20 cellular contexts compared by ENCODE assay signal in genomic region chr15:51547656-51548055, GRCh38.
DNase-seq lines count a peak whose midpoint lies in the region; ATAC-seq, FAIRE-seq and TF ChIP-seq lines count a peak whose summit lies in the region.
"Had no signal": no experiment of that assay in that cellular context is flagged by ENCODE, and none has a peak within 500 bp of the region (broad histone marks: within the 10 kb centered on the region; RNA-seq: fewer than 3 reads in every experiment).

No MANE protein-coding gene starts in this region.

- BruUV-seq in HepG2 (replicated peaks; lab: Mats Ljungman, UMichigan) (no TSS peak), IMR-90 (replicated peaks; lab: Mats Ljungman, UMichigan) (no TSS peak)

- H3K4me1 ChIP-seq in HepG2 (ENCODE audit: insufficient read depth, low read length) = no peaks in the 10 kb centered on the region
- no peaks in the 10 kb centered on the region for H3K4me1 ChIP-seq in right lobe of liver
- H3K4me1 ChIP-seq in IMR-90 (ENCODE audit: control insufficient read depth, insufficient read depth, low read length) = no peaks in the 10 kb centered on the region
- H3K4me1 ChIP-seq: Caco-2 had no signal

- no peak for DNase-seq in HepG2 (ENCODE audit: low spot score)
- no peak for DNase-seq in right lobe of liver
- no peak for DNase-seq in IMR-90
- no peak for DNase-seq in activated CD4-positive, alpha-beta T cell treated with anti-CD3 and anti-CD28 coated beads, Interleukin-2, amount 10 ng/mL, durations not matched to agents 7 days and 5 days
- DNase-seq in posterior cingulate gyrus = no peak
- DNase-seq: 8988T; AML-193; Caco-2; Calu3; CD4-positive, alpha-beta T cell; CD8-positive, alpha-beta T cell; DMS79 treated with DMSO at 0.1 percent for 48 hours; GF-D8 had no signal

- H3K27me3 Mint-ChIP-seq in activated CD4-positive, alpha-beta T cell treated with anti-CD3 and anti-CD28 coated beads, Interleukin-2, amount 10 ng/mL, durations not matched to agents 7 days and 5 days = no peaks in the 10 kb centered on the region
- H3K27me3 Mint-ChIP-seq: B cell; CD4-positive, alpha-beta T cell had no signal

- H4K8ac ChIP-seq in IMR-90 (ENCODE audit: low read depth in 2 of 2, low read length in 2 of 2) = no peak overlapping the region

- TF ChIP-seq CTCF in HepG2 (CRISPR knock-in tag; IDR thresholded peaks at IDR 0.05) (no peak), right lobe of liver (IDR thresholded peaks at IDR 0.05) (no peak), IMR-90 (conservative IDR thresholded peaks at IDR 0.05; ENCODE audit: low read depth, low read length) (no peak)

- no peak overlapping the region for H2BK20ac ChIP-seq in IMR-90 (ENCODE audit: low read depth, low read length)

- no peak overlapping the region for H3K4me3 Mint-ChIP-seq in activated CD4-positive, alpha-beta T cell treated with anti-CD3 and anti-CD28 coated beads, Interleukin-2, amount 10 ng/mL, durations not matched to agents 7 days and 5 days
- H3K4me3 Mint-ChIP-seq: B cell; CD4-positive, alpha-beta T cell; CD8-positive, alpha-beta T cell had no signal

- no peak overlapping the region for H3K27ac ChIP-seq in HepG2 (ENCODE audit: extremely low read length, insufficient read depth, low read length)
- no peak overlapping the region for H3K27ac ChIP-seq in right lobe of liver
- no peak overlapping the region for H3K27ac ChIP-seq in IMR-90 (ENCODE audit: insufficient read depth, low read length)
- H3K27ac ChIP-seq: BLaER1 treated with 17β-estradiol and CSF1 and Interleukin-3, amounts not matched to agents 10 nM and 100 nM; C4-2B had no signal

- H4K20me1 ChIP-seq in HepG2 (ENCODE audit: insufficient read depth, low read length) (no peaks in the 10 kb centered on the region), IMR-90 (ENCODE audit: insufficient read depth, low read length) (no peaks in the 10 kb centered on the region)

- no peak overlapping the region for H3K56ac ChIP-seq in IMR-90 (ENCODE audit: extremely low read depth, insufficient read depth, low read length)

- no peak overlapping the region for H3K14ac ChIP-seq in IMR-90 (replicated peaks; ENCODE audit: low read depth, low read length)

- no peak for ATAC-seq in HepG2
- ATAC-seq in right lobe of liver = no peak
- ATAC-seq in IMR-90 (ENCODE audit: low read depth) = no peak
- ATAC-seq: CD8-positive, alpha-beta T cell had no signal

- H3K9me3 ChIP-seq in HepG2 (ENCODE audit: low read length) (no peaks in the 10 kb centered on the region), right lobe of liver (no peaks in the 10 kb centered on the region), IMR-90 (ENCODE audit: control insufficient read depth, insufficient read depth, low read length) (no peaks in the 10 kb centered on the region)
- H3K9me3 ChIP-seq: BLaER1 treated with 17β-estradiol and CSF1 and Interleukin-3, amounts not matched to agents 10 nM and 100 nM; Caco-2 had no signal

- no peaks in the 10 kb centered on the region for H3K79me2 ChIP-seq in HepG2 (ENCODE audit: insufficient read depth, low read length)

- H3K4me1 Mint-ChIP-seq in activated CD4-positive, alpha-beta T cell treated with anti-CD3 and anti-CD28 coated beads, Interleukin-2, amount 10 ng/mL, durations not matched to agents 7 days and 5 days = no peaks in the 10 kb centered on the region
- H3K4me1 Mint-ChIP-seq: B cell had no signal

- dilution Hi-C loops in IMR-90 (cut with HindIII; ENCODE audit: low sequenced_read_pairs, unreplicated experiment) = no loop called here

- no peaks in the 10 kb centered on the region for H3K9me1 ChIP-seq in IMR-90 (ENCODE audit: insufficient read depth, low read length)

- TF ChIP-seq POLR2A in HepG2 (IDR thresholded peaks at IDR 0.05; ENCODE audit: insufficient read depth in 1 of 2, low read depth in 2 of 2, low read length in 2 of 2) = no peak
- TF ChIP-seq POLR2A in right lobe of liver (IDR thresholded peaks at IDR 0.05) = no peak
- TF ChIP-seq POLR2A in IMR-90 (IDR thresholded peaks at IDR 0.05; ENCODE audit: low read depth, low read length) = no peak

- H3K4ac ChIP-seq in IMR-90 (ENCODE audit: low read depth, low read length) = no peak overlapping the region

- CTCF ChIA-PET in HepG2 (lab: Yijun Ruan, JAX; ENCODE audit: low intra/inter-chr PET ratio, low total read pairs) (no interaction called here), IMR-90 (lab: Yijun Ruan, JAX) (interaction anchor here (1.7 kb wide), 1 partner anchor 11 kb away, joined by 13 read pairs; no protein-coding TSS in a partner anchor)
- CTCF ChIA-PET in activated CD4-positive, alpha-beta T cell treated with anti-CD3 and anti-CD28 coated beads, Interleukin-2, amount 10 ng/mL, durations not matched to agents 7 days and 5 days (lab: Charles Lee) = no interaction called here

- H3K27me3 ChIP-seq in HepG2 (ENCODE audit: control insufficient read depth in 1 of 2, insufficient read depth in 2 of 2, low read length in 2 of 2) (no peaks in the 10 kb centered on the region), right lobe of liver (no peaks in the 10 kb centered on the region), IMR-90 (ENCODE audit: control insufficient read depth, insufficient read depth, low read length) (no peaks in the 10 kb centered on the region)
- H3K27me3 ChIP-seq: BLaER1 treated with 17β-estradiol and CSF1 and Interleukin-3, amounts not matched to agents 10 nM and 100 nM had no signal

- H3K4me3 ChIP-seq in HepG2 (replicated peaks in 1 of 3; ENCODE audit: insufficient read depth in 1 of 3, low read depth in 2 of 3, low read length in 3 of 3) = no peak overlapping the region
- no peak overlapping the region for H3K4me3 ChIP-seq in right lobe of liver
- H3K4me3 ChIP-seq in IMR-90 (ENCODE audit: insufficient read depth, low read depth, low read length) = no peak overlapping the region
- H3K4me3 ChIP-seq: BLaER1 treated with 17β-estradiol and CSF1 and Interleukin-3, amounts not matched to agents 10 nM and 100 nM had no signal

- no peak overlapping the region for H2AFZ ChIP-seq in HepG2 (ENCODE audit: low read length)
- H2AFZ ChIP-seq in IMR-90 (replicated peaks; ENCODE audit: low read length, poor library complexity) = no peak overlapping the region

- H3K23ac ChIP-seq in IMR-90 (ENCODE audit: low read depth, low read length) = no peak overlapping the region

- H3K4me2 ChIP-seq in HepG2 (ENCODE audit: low read depth, low read length) (no peak overlapping the region), IMR-90 (ENCODE audit: low read depth, low read length) (no peak overlapping the region)
- H3K4me2 ChIP-seq: BLaER1 treated with 17β-estradiol and CSF1 and Interleukin-3, amounts not matched to agents 10 nM and 100 nM had no signal

- no peak overlapping the region for H3K18ac ChIP-seq in IMR-90 (ENCODE audit: low read depth, low read length)

- POLR2A ChIA-PET in HepG2 (lab: Yijun Ruan, JAX) = no interaction called here
- POLR2A ChIA-PET in IMR-90 (lab: Charles Lee; ENCODE audit: unreplicated experiment) = no interaction called here
- POLR2A ChIA-PET in activated CD4-positive, alpha-beta T cell treated with anti-CD3 and anti-CD28 coated beads, Interleukin-2, amount 10 ng/mL, durations not matched to agents 7 days and 5 days (lab: Charles Lee) = no interaction called here

- TF ChIP-seq EP300 in HepG2 (IDR thresholded peaks at IDR 0.05; ENCODE audit: low read depth in 2 of 2, low read length in 2 of 2) = no peak
- TF ChIP-seq EP300 in HepG2 (CRISPR knock-in tag; IDR thresholded peaks at IDR 0.05; ENCODE audit: borderline replicate concordance) = no peak

- no peak overlapping the region for H3K27ac Mint-ChIP-seq in activated CD4-positive, alpha-beta T cell treated with anti-CD3 and anti-CD28 coated beads, Interleukin-2, amount 10 ng/mL, durations not matched to agents 7 days and 5 days
- H3K27ac Mint-ChIP-seq: B cell; CD4-positive, alpha-beta T cell; CD8-positive, alpha-beta T cell had no signal

- no peak overlapping the region for H2BK5ac ChIP-seq in IMR-90 (ENCODE audit: low read depth, low read length, poor library complexity, severe bottlenecking)

- H3K36me3 ChIP-seq in HepG2 (replicated peaks in 1 of 2; ENCODE audit: control insufficient read depth in 1 of 2, insufficient read depth in 2 of 2, low read length in 2 of 2) (no peaks in the 10 kb centered on the region), right lobe of liver (no peaks in the 10 kb centered on the region), IMR-90 (ENCODE audit: control insufficient read depth, insufficient read depth, low read length) (no peaks in the 10 kb centered on the region)

- FAIRE-seq in HepG2 (lab: Jason Lieb, UNC) = no peak
- FAIRE-seq: A204.1, D721Med, GM12891, GM19239 had no signal

- no peak overlapping the region for H2BK15ac ChIP-seq in IMR-90 (ENCODE audit: low read depth, low read length)

- no peak overlapping the region for H3K9ac ChIP-seq in HepG2 (ENCODE audit: insufficient read depth, low read depth, low read length)
- no peak overlapping the region for H3K9ac ChIP-seq in IMR-90 (ENCODE audit: low read depth, low read length)
- H3K9ac ChIP-seq: BLaER1 treated with 17β-estradiol and CSF1 and Interleukin-3, amounts not matched to agents 10 nM and 100 nM had no signal

- no peaks in the 10 kb centered on the region for H3K79me1 ChIP-seq in IMR-90 (ENCODE audit: low read depth in 1 of 2, low read length in 2 of 2)

- in situ Hi-C loops in HepG2 (cut with HindIII; ENCODE audit: extremely low pct_ligation_motif_present, low pct_unique_long_range_greater_than_20kb) = no loop called here
- in situ Hi-C loops in IMR-90 (cut with MboI; ENCODE audit: low sequenced_read_pairs) = no loop called here

- no peak overlapping the region for H4K91ac ChIP-seq in IMR-90 (ENCODE audit: insufficient read depth, low read depth, low read length)

- intact Hi-C loops in HepG2 (cut with micrococcal nuclease; ENCODE audit: unreplicated experiment) (no loop called here), right lobe of liver (cut with DNase I) (no loop called here), IMR-90 (cut with micrococcal nuclease) (no loop called here), posterior cingulate gyrus (cut with DNase I) (no loop called here)

- H2AK9ac ChIP-seq in IMR-90 (replicated peaks; ENCODE audit: low read depth, low read length, poor library complexity) = no peak overlapping the region

- no peaks in the 10 kb centered on the region for H3K36me3 Mint-ChIP-seq in activated CD4-positive, alpha-beta T cell treated with anti-CD3 and anti-CD28 coated beads, Interleukin-2, amount 10 ng/mL, durations not matched to agents 7 days and 5 days (ENCODE audit: low read depth)
- H3K36me3 Mint-ChIP-seq: CD8-positive, alpha-beta T cell had no signal

- H3K9me3 Mint-ChIP-seq in activated CD4-positive, alpha-beta T cell treated with anti-CD3 and anti-CD28 coated beads, Interleukin-2, amount 10 ng/mL, durations not matched to agents 7 days and 5 days = no peaks in the 10 kb centered on the region
- H3K9me3 Mint-ChIP-seq: CD4-positive, alpha-beta T cell; CD8-positive, alpha-beta T cell had no signal

- no peak for TF ChIP-seq RAD21 in HepG2 (CRISPR knock-in tag; IDR thresholded peaks at IDR 0.05)
- no peak for TF ChIP-seq RAD21 in IMR-90 (IDR thresholded peaks at IDR 0.05; ENCODE audit: low read length)

- H2BK120ac ChIP-seq in IMR-90 (ENCODE audit: low read depth, low read length) = no peak overlapping the region

- H2AK5ac ChIP-seq in IMR-90 (ENCODE audit: low read depth, low read length) = no peak overlapping the region

- H4K5ac ChIP-seq in IMR-90 (ENCODE audit: low read depth, low read length) = no peak overlapping the region

- WGBS in HepG2 (ENCODE audit: low lambda C conversion rate) = 92% methylated on average over 2 of the region's 2 CpGs
- WGBS in right lobe of liver (ENCODE audit: insufficient coverage, low coverage, low lambda C conversion rate, missing lambda C conversion rate) = 74% methylated on average over 2 of the region's 2 CpGs
- WGBS in IMR-90 (ENCODE audit: extremely low coverage in 2 of 2, insufficient read length in 1 of 2), 2 experiments = no CpG with 5 or more reads among the region's 2 CpGs
